ENCODE assay signal across 11 cellular contexts in the genomic region with DNA sequence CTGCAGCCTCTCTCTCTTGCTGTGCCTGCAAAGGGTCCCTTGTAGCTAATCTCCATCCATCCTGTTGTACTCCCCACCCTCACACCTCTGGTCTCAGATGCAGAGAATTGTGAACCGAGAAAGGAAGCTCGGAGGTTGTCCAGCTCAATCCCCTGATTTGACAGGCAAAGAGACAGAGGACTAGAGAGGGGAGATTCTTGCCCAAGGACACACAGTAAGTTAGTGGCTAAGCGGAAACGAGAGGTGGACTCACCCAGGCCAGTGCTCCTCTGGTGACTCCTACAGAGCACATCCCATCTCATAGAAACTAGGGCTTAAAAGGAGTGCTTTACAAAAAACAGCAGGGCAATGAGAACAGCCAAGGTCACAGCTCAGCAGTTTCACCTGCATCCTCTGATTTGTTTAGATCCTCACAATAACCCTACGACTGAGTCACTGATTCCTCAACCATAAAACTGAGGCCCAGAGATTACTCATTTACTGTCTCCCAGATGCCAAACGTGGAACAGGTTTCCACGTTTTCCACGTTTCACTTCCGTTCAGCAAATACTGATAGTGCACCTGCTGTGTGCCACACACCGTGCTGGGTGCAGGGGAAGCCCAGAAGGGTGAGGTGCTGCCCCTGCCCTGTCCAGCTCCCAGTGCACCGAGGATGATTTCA. TPM values are rescaled to one million over a fixed set of nuclear protein-coding genes. Genes with fewer than 3 reads are reported as not detected.
A peak's percentile ranks its signal among the peaks of the same experiment; 100 is the strongest.
DNase-seq lines count a peak whose midpoint lies in the region; ATAC-seq, FAIRE-seq and TF ChIP-seq lines count a peak whose summit lies in the region.
"Had no signal": no experiment of that assay in that cellular context is flagged by ENCODE, and none has a peak within 500 bp of the region (broad histone marks: within the 10 kb centered on the region; RNA-seq: fewer than 3 reads in every experiment).

No MANE protein-coding gene starts in this region.

- BruUV-seq in Calu3 (replicated peaks; lab: Mats Ljungman, UMichigan), result no TSS peak

- no peaks in the 10 kb centered on the region for H3K36me3 Mint-ChIP-seq in Calu3 (ENCODE audit: insufficient read depth, unreplicated experiment)

- H3K4me3 Mint-ChIP-seq in Calu3 (ENCODE audit: low read depth, unreplicated experiment), result no peak overlapping the region

- no peaks in the 10 kb centered on the region for H3K9me3 Mint-ChIP-seq in Calu3 (ENCODE audit: low read depth, unreplicated experiment)

- TF ChIP-seq POLR2A in GM12891 (IDR thresholded peaks at IDR 0.05; ENCODE audit: low read depth, low read length), result no peak

- H3K27me3 Mint-ChIP-seq in Calu3 (ENCODE audit: unreplicated experiment), result no peaks in the 10 kb centered on the region

- FAIRE-seq in GM12891 (lab: Jason Lieb, UNC) (peak; percentile 95), D721Med (lab: Jason Lieb, UNC) (no peak)

- intact Hi-C loops in Calu3 (cut with micrococcal nuclease; ENCODE audit: unreplicated experiment), result no loop called here

- ATAC-seq in GM21515 (IDR thresholded peaks at IDR 0.05; ENCODE audit: unreplicated experiment) (peak; percentile 54), HG03354 (IDR thresholded peaks at IDR 0.05; ENCODE audit: poor library complexity, severe bottlenecking, unreplicated experiment) (peak; percentile 71)

- H3K4me3 ChIP-seq in epithelial cell of proximal tubule (ENCODE audit: low read depth, low read length), result no peak overlapping the region
- H3K4me3 ChIP-seq: transverse colon had no signal

- H3K27ac Mint-ChIP-seq in Calu3 (ENCODE audit: unreplicated experiment), result no peak overlapping the region

- DNase-seq in GM12891 (ENCODE audit: insufficient read length, low spot score) (no peak), epithelial cell of proximal tubule (ENCODE audit: low read depth) (peak; percentile 82), NCI-H82 (lab: John Stamatoyannopoulos, UW) (no peak), D721Med (ENCODE audit: insufficient read length, low spot score) (no peak), Calu3 (no peak), SKM-1 treated with dmso at 0.1 percent for 144 hours (lab: John Stamatoyannopoulos, UW; ENCODE audit: unreplicated experiment) (no peak)
- DNase-seq: amniotic stem cell, T-helper 2 cell, transverse colon had no signal

- TF ChIP-seq CTCF in epithelial cell of proximal tubule (conservative IDR thresholded peaks at IDR 0.05; ENCODE audit: low read depth, low read length) (no peak), D721Med (IDR thresholded peaks at IDR 0.05; ENCODE audit: insufficient read depth, missing control alignments) (no peak), Calu3 (IDR thresholded peaks at IDR 0.05; ENCODE audit: unreplicated experiment) (no peak)

- no peaks in the 10 kb centered on the region for H3K4me1 Mint-ChIP-seq in Calu3 (ENCODE audit: low read depth, unreplicated experiment)

- CTCF ChIA-PET in Calu3 (lab: Charles Lee), result interaction anchor here (0.6 kb wide), 1 partner anchor 327 kb away, joined by 3 read pairs; no protein-coding TSS in a partner anchor

TF ChIP-seq in GM12891, 5 proteins besides CTCF, POLR2A, EP300 and RAD21:
- TF ChIP-seq PAX5 (IDR thresholded peaks at IDR 0.05; ENCODE audit: insufficient read depth, low read length, severe bottlenecking) (peak; percentile 79), POU2F2 (IDR thresholded peaks at IDR 0.05; ENCODE audit: low read depth, low read length) (peak; percentile 66; the same call in 1 of the 2 replicates), SPI1 (IDR thresholded peaks at IDR 0.05; ENCODE audit: low read depth, low read length) (peak; percentile 89), TAF1 (IDR thresholded peaks at IDR 0.05; ENCODE audit: low read depth, low read length) (no peak)

RNA-seq across cellular contexts. Expression of a gene that starts 22.1 kb away (rescaled TPM):
- polyA plus RNA-seq in GM12891 (2012; ENCODE audit: low read depth, missing spikeins), result 0.18 TPM
- total RNA-seq in epithelial cell of proximal tubule, result 4.6 and 5.0 TPM in 2 replicates
- total RNA-seq in Calu3 (2022), result 1.7 and 2.2 TPM in 2 replicates

RNA-seq across cellular contexts. Expression of a gene that starts 38.7 kb away (rescaled TPM):
- polyA plus RNA-seq in GM12891 (2012; ENCODE audit: low read depth, missing spikeins), result 0.10 TPM
- total RNA-seq in epithelial cell of proximal tubule (0.14 and 0.46 TPM in 2 replicates), Calu3 (2022) (0.35 and 0.42 TPM in 2 replicates)
